7 cellular contexts compared by ENCODE assay signal in genomic region chr21:32302560-32302959, GRCh38. TPM values are rescaled to one million over a fixed set of nuclear protein-coding genes. Genes with fewer than 3 reads are reported as not detected.
"Had no signal": no experiment of that assay in that cellular context is flagged by ENCODE, and none has a peak within 500 bp of the region (broad histone marks: within the 10 kb centered on the region; RNA-seq: fewer than 3 reads in every experiment).

No MANE protein-coding gene starts in this region.

- DNase-seq: H9, HCEC 1CT, IMR-90 had no signal

- ATAC-seq: GM23338, K562 had no signal

RNA-seq across cellular contexts. Expression of gene MRAP, which starts 3.9 kb away (rescaled TPM):
- total RNA-seq: GM23338, H1, H9, HT-29, IMR-90, K562 had no signal
